Comparison of ENCODE assay signal across 12 cellular contexts in genomic region chr19:46371371-46371901, GRCh38. TPM values are rescaled to one million over a fixed set of nuclear protein-coding genes. Genes with fewer than 3 reads are reported as not detected.
DNase-seq lines count a peak whose midpoint lies in the region; ATAC-seq and TF ChIP-seq lines count a peak whose summit lies in the region.
"Had no signal": no experiment of that assay in that cellular context is flagged by ENCODE, and none has a peak within 500 bp of the region (broad histone marks: within the 10 kb centered on the region; RNA-seq: fewer than 3 reads in every experiment).

No MANE protein-coding gene starts in this region.

- peak overlapping the region; percentile 98 for H3K27ac ChIP-seq in epithelial cell of prostate
- no peak overlapping the region for H3K27ac ChIP-seq in sigmoid colon

- CTCF ChIA-PET in WTC11 (lab: Charles Lee) = interaction anchor here (0.6 to 3.4 kb wide), 19 partner anchors 10 to 294 kb away, joined by 3 to 35 read pairs (median 5); partner anchors contain the start of genes HIF3A and PPP5C

- H3K36me3 ChIP-seq in sigmoid colon = peaks cover 0 to 35% (median 8%) of the 10 kb centered on the region in 4 donors

- 81 to 83% methylated on average over 10 of the region's 10 CpGs for WGBS in sigmoid colon, 2 donors

- no peaks in the 10 kb centered on the region for H3K27me3 Mint-ChIP-seq in activated T-cell treated with anti-CD3 and anti-CD28 coated beads, Interleukin-2, amount 50 U/mL, for 4 hours (ENCODE audit: low read depth)
- no peaks in the 10 kb centered on the region for H3K27me3 Mint-ChIP-seq in WTC11 (ENCODE audit: low read depth)

- DNase-seq in activated T-cell treated with anti-CD3 and anti-CD28 coated beads, Interleukin-2, amount 50 U/mL, for 4 hours = no peak
- no peak for DNase-seq in activated T-cell treated with anti-CD3 and anti-CD28 coated beads, Interleukin-2, amount 50 U/mL, for 1 hour
- no peak for DNase-seq in WTC11 (ENCODE audit: low spot score)
- DNase-seq in epithelial cell of prostate (ENCODE audit: low read depth, low spot score) = no peak
- DNase-seq in sigmoid colon = peak; percentile 59
- DNase-seq in hypothalamus (lab: John Stamatoyannopoulos, UW) = no peak
- no peak for DNase-seq in iPS-NIHi7 (ENCODE audit: extremely low spot score)
- DNase-seq: activated CD8-positive, alpha-beta memory T cell treated with anti-CD3 and anti-CD28 coated beads, Interleukin-2, amount 50 U/mL, for 4 hours; NCI-H1436; stimulated activated CD4-positive, alpha-beta T cell treated with anti-CD3 and anti-CD28 coated beads, Interleukin-4, amount 100 ng/mL, for 4 hours had no signal

- ATAC-seq in activated T-cell treated with anti-CD3 and anti-CD28 coated beads, Interleukin-2, amount 50 U/mL, for 4 hours = peak; percentile 65 to 74
- 0 out of 2 replicates have a peak, but pooled peaks have one; percentile 3 for ATAC-seq in WTC11
- no peak for ATAC-seq in HG03135 (IDR thresholded peaks at IDR 0.05; ENCODE audit: unreplicated experiment)

- H3K9me3 ChIP-seq in sigmoid colon = no peaks in the 10 kb centered on the region

- H3K4me3 Mint-ChIP-seq in activated T-cell treated with anti-CD3 and anti-CD28 coated beads, Interleukin-2, amount 50 U/mL, for 4 hours = no peak overlapping the region
- no peak overlapping the region for H3K4me3 Mint-ChIP-seq in WTC11

- peaks cover 17% of the 10 kb centered on the region for H3K4me1 Mint-ChIP-seq in activated T-cell treated with anti-CD3 and anti-CD28 coated beads, Interleukin-2, amount 50 U/mL, for 4 hours (ENCODE audit: low read depth)
- H3K4me1 Mint-ChIP-seq in WTC11 = peaks cover 39% of the 10 kb centered on the region

- peaks cover 0 to 25% (median 21%) of the 10 kb centered on the region in 4 donors for H3K4me1 ChIP-seq in sigmoid colon

- POLR2A ChIA-PET in WTC11 (lab: Charles Lee) = interaction anchor here (1.1 kb wide), 1 partner anchor 10 kb away, joined by 3 read pairs; no protein-coding TSS in a partner anchor

- intact Hi-C loops in sigmoid colon (cut with DNase I) = no loop called here

- H3K27me3 ChIP-seq in sigmoid colon = no peaks in the 10 kb centered on the region

- TF ChIP-seq POLR2A in sigmoid colon (IDR thresholded peaks at IDR 0.05) = no peak

- H3K27ac Mint-ChIP-seq in WTC11 = peak overlapping the region; percentile 97

- no peaks in the 10 kb centered on the region for H3K9me3 Mint-ChIP-seq in activated T-cell treated with anti-CD3 and anti-CD28 coated beads, Interleukin-2, amount 50 U/mL, for 4 hours
- no peaks in the 10 kb centered on the region for H3K9me3 Mint-ChIP-seq in WTC11

- no peak for TF ChIP-seq CTCF in WTC11 (IDR thresholded peaks at IDR 0.05)
- no peak for TF ChIP-seq CTCF in sigmoid colon (IDR thresholded peaks at IDR 0.05)

- H3K36me3 Mint-ChIP-seq in activated T-cell treated with anti-CD3 and anti-CD28 coated beads, Interleukin-2, amount 50 U/mL, for 4 hours (ENCODE audit: insufficient read depth) = peaks cover 11% of the 10 kb centered on the region
- peaks cover 17% of the 10 kb centered on the region for H3K36me3 Mint-ChIP-seq in WTC11

- H3K4me3 ChIP-seq in sigmoid colon = no peak overlapping the region

- no peak for TF ChIP-seq EP300 in sigmoid colon (IDR thresholded peaks at IDR 0.05)

TF ChIP-seq in WTC11, 78 proteins besides CTCF, POLR2A, EP300 and RAD21:
- TF ChIP-seq, protein P1, sequence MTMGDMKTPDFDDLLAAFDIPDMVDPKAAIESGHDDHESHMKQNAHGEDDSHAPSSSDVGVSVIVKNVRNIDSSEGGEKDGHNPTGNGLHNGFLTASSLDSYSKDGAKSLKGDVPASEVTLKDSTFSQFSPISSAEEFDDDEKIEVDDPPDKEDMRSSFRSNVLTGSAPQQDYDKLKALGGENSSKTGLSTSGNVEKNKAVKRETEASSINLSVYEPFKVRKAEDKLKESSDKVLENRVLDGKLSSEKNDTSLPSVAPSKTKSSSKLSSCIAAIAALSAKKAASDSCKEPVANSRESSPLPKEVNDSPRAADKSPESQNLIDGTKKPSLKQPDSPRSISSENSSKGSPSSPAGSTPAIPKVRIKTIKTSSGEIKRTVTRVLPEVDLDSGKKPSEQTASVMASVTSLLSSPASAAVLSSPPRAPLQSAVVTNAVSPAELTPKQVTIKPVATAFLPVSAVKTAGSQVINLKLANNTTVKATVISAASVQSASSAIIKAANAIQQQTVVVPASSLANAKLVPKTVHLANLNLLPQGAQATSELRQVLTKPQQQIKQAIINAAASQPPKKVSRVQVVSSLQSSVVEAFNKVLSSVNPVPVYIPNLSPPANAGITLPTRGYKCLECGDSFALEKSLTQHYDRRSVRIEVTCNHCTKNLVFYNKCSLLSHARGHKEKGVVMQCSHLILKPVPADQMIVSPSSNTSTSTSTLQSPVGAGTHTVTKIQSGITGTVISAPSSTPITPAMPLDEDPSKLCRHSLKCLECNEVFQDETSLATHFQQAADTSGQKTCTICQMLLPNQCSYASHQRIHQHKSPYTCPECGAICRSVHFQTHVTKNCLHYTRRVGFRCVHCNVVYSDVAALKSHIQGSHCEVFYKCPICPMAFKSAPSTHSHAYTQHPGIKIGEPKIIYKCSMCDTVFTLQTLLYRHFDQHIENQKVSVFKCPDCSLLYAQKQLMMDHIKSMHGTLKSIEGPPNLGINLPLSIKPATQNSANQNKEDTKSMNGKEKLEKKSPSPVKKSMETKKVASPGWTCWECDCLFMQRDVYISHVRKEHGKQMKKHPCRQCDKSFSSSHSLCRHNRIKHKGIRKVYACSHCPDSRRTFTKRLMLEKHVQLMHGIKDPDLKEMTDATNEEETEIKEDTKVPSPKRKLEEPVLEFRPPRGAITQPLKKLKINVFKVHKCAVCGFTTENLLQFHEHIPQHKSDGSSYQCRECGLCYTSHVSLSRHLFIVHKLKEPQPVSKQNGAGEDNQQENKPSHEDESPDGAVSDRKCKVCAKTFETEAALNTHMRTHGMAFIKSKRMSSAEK (CRISPR knock-in tag; IDR thresholded peaks at IDR 0.05; ENCODE audit: borderline replicate concordance) = no peak
- TF ChIP-seq ZBTB21 (CRISPR knock-in tag; IDR thresholded peaks at IDR 0.05; ENCODE audit: borderline replicate concordance) (no peak), ATF1 (CRISPR knock-in tag; IDR thresholded peaks at IDR 0.05) (no peak), GTF2I (CRISPR knock-in tag; conservative IDR thresholded peaks at IDR 0.05) (no peak), ZNF121 (CRISPR knock-in tag; IDR thresholded peaks at IDR 0.05) (no peak)
- TF ChIP-seq, protein P2, sequence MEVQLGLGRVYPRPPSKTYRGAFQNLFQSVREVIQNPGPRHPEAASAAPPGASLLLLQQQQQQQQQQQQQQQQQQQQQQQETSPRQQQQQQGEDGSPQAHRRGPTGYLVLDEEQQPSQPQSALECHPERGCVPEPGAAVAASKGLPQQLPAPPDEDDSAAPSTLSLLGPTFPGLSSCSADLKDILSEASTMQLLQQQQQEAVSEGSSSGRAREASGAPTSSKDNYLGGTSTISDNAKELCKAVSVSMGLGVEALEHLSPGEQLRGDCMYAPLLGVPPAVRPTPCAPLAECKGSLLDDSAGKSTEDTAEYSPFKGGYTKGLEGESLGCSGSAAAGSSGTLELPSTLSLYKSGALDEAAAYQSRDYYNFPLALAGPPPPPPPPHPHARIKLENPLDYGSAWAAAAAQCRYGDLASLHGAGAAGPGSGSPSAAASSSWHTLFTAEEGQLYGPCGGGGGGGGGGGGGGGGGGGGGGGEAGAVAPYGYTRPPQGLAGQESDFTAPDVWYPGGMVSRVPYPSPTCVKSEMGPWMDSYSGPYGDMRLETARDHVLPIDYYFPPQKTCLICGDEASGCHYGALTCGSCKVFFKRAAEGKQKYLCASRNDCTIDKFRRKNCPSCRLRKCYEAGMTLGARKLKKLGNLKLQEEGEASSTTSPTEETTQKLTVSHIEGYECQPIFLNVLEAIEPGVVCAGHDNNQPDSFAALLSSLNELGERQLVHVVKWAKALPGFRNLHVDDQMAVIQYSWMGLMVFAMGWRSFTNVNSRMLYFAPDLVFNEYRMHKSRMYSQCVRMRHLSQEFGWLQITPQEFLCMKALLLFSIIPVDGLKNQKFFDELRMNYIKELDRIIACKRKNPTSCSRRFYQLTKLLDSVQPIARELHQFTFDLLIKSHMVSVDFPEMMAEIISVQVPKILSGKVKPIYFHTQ (CRISPR knock-in tag; IDR thresholded peaks at IDR 0.05) = no peak

RNA-seq across cellular contexts. Expression of gene PPP5C, which starts 24.5 kb away (rescaled TPM):
- 100 to 1,000 TPM; 149 to 154 (median 154) TPM for total RNA-seq in activated T-cell treated with anti-CD3 and anti-CD28 coated beads, Interleukin-2, amount 50 U/mL, for 4 hours
- total RNA-seq in WTC11 (2021) (98.9 to 107 TPM (median 103 TPM) in 3 replicates), sigmoid colon (10 to 100 TPM; 37.1 to 61.5 (median 46.5) TPM)
- polyA plus RNA-seq in sigmoid colon = 10 to 100 TPM; 27.6 to 62.3 (median 37.7) TPM

RNA-seq across cellular contexts. Expression of gene CCDC8, which starts 41.9 kb away (rescaled TPM):
- under 1 TPM in 2 of 3 donors, not detected in 1; 0.05 to 0.08 TPM for total RNA-seq in activated T-cell treated with anti-CD3 and anti-CD28 coated beads, Interleukin-2, amount 50 U/mL, for 4 hours
- total RNA-seq in WTC11 (2021) (25.2 to 27.2 TPM (median 25.7 TPM) in 3 replicates), sigmoid colon (1 to 10 TPM; 3.5 to 6.1 (median 5.2) TPM)
- polyA plus RNA-seq in sigmoid colon = 1 to 10 TPM in 2 of 3 donors, under 1 TPM in 1; 0.69 to 2.4 (median 1.9) TPM

RNA-seq across cellular contexts. Expression of gene PNMA8C, which starts 57.3 kb away (rescaled TPM):
- not detected for total RNA-seq in activated T-cell treated with anti-CD3 and anti-CD28 coated beads, Interleukin-2, amount 50 U/mL, for 4 hours
- 1.2 to 2.0 TPM (median 2.0 TPM) in 3 replicates for total RNA-seq in WTC11 (2021)
- total RNA-seq in sigmoid colon = under 1 TPM in 3 of 4 donors, not detected in 1; 0.27 to 0.36 (median 0.28) TPM
- under 1 TPM in 2 of 3 donors, not detected in 1; 0.23 to 0.25 TPM for polyA plus RNA-seq in sigmoid colon
- total RNA-seq: omental fat pad had no signal

Comparison
In these comparisons a context has a peak if more than half of its experiments do, and no peak if none do; other contexts are left out.
1. RNA of gene CCDC8, which starts 41.9 kb away (total RNA-seq): 25.2 to 27.2 TPM in WTC11 and 3.5 to 6.1 TPM in sigmoid colon; 0.05 to 0.08 TPM in activated T-cell treated with anti-CD3 and anti-CD28 coated beads, Interleukin-2, amount 50 U/mL, for 4 hours; every median in the first group is over 4 times any median in the second.